Comparison of ENCODE assay signal across 35 cellular contexts in the genomic region with DNA sequence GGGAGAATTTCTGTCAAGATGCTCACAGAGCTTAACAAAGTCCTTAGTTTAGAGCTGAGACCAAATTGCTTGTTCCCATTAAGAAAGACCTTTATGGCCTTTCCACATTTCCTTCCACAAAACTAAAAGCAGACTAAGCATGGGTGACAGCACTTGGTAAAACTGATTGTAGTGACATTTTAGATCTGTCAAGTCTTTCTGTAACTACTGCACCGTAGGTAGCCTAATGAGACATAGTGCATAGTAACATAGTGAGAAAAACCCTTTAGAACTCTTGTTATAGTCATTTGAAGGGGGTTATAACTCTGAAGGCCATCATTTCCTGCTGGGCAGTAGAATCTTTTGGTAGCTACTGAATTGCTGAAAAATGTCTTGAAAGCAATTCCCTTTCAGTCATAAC.
DNase-seq lines count a peak whose midpoint lies in the region; ATAC-seq, FAIRE-seq and TF ChIP-seq lines count a peak whose summit lies in the region.
"Had no signal": no experiment of that assay in that cellular context is flagged by ENCODE, and none has a peak within 500 bp of the region (broad histone marks: within the 10 kb centered on the region; RNA-seq: fewer than 3 reads in every experiment).

No MANE protein-coding gene starts in this region.

- POLR2A ChIA-PET in K562 (lab: Yijun Ruan, JAX) = no interaction called here

- H3K9ac ChIP-seq in K562 (ENCODE audit: insufficient read depth in 1 of 2, low read depth in 2 of 2, low read length in 2 of 2) = no peak overlapping the region
- H3K9ac ChIP-seq in neural cell (ENCODE audit: low read length) = no peak overlapping the region
- H3K9ac ChIP-seq: BLaER1; BLaER1 treated with 17β-estradiol and CSF1 and Interleukin-3, amounts not matched to agents 10 nM and 100 nM had no signal

- no peaks in the 10 kb centered on the region for H3K36me3 Mint-ChIP-seq in activated naive CD4-positive, alpha-beta T cell treated with anti-CD3 and anti-CD28 coated beads for 36 hours (ENCODE audit: low read depth)
- H3K36me3 Mint-ChIP-seq: CD14-positive monocyte; CD4-positive, alpha-beta memory T cell; CD4-positive, CD25-positive, alpha-beta regulatory T cell; CD8-positive, alpha-beta memory T cell; CD8-positive, alpha-beta T cell had no signal

- no peaks in the 10 kb centered on the region for H3K79me2 ChIP-seq in K562 (ENCODE audit: control insufficient read depth, insufficient read depth, low read length)
- no peaks in the 10 kb centered on the region for H3K79me2 ChIP-seq in neural cell (replicated peaks; ENCODE audit: insufficient read depth, low read length)

- no peaks in the 10 kb centered on the region for H3K36me3 ChIP-seq in K562 (ENCODE audit: control insufficient read depth, insufficient read depth, low read length)
- H3K36me3 ChIP-seq in neural cell (ENCODE audit: insufficient read depth, low read length) = no peaks in the 10 kb centered on the region
- H3K36me3 ChIP-seq: BE2C; BLaER1; BLaER1 treated with 17β-estradiol and CSF1 and Interleukin-3, amounts not matched to agents 10 nM and 100 nM had no signal

- H3K4me3 ChIP-seq in K562 (no peak overlapping the region), neural cell (ENCODE audit: low read length) (no peak overlapping the region), coronary artery (no peak overlapping the region)
- H3K4me3 ChIP-seq: A549; BLaER1; BLaER1 treated with 17β-estradiol and CSF1 and Interleukin-3, amounts not matched to agents 10 nM and 100 nM had no signal

- TF ChIP-seq CTCF in K562 (IDR thresholded peaks at IDR 0.05 in 2 of 3, conservative IDR thresholded peaks at IDR 0.05 in 1 of 3; ENCODE audit: insufficient read depth in 2 of 3, low read depth in 1 of 3, low read length in 3 of 3) (no peak), neural cell (IDR thresholded peaks at IDR 0.05; ENCODE audit: poor library complexity, severe bottlenecking) (no peak), coronary artery (IDR thresholded peaks at IDR 0.05) (no peak)

- no peaks in the 10 kb centered on the region for H3K4me1 Mint-ChIP-seq in activated naive CD4-positive, alpha-beta T cell treated with anti-CD3 and anti-CD28 coated beads for 36 hours (ENCODE audit: low read depth)
- H3K4me1 Mint-ChIP-seq: B cell; CD14-positive monocyte; CD4-positive, alpha-beta memory T cell; CD4-positive, CD25-positive, alpha-beta regulatory T cell; CD8-positive, alpha-beta memory T cell had no signal

- TF ChIP-seq EP300 in K562 (IDR thresholded peaks at IDR 0.05; ENCODE audit: low read length) (no peak), neural cell (conservative IDR thresholded peaks at IDR 0.05; ENCODE audit: poor library complexity, severe bottlenecking) (peak; percentile 89)

- H3F3A ChIP-seq in neural cell (ENCODE audit: insufficient read depth, low read length, poor library complexity, severe bottlenecking) = no peaks in the 10 kb centered on the region

- BruUV-seq in K562 (replicated peaks; lab: Mats Ljungman, UMichigan) = no TSS peak

- no peak overlapping the region for H3K4me3 Mint-ChIP-seq in activated naive CD4-positive, alpha-beta T cell treated with anti-CD3 and anti-CD28 coated beads for 36 hours
- H3K4me3 Mint-ChIP-seq: B cell; CD14-positive monocyte; CD4-positive, alpha-beta memory T cell; CD4-positive, alpha-beta T cell; CD4-positive, CD25-positive, alpha-beta regulatory T cell; CD8-positive, alpha-beta memory T cell; CD8-positive, alpha-beta T cell had no signal

- peaks cover 1% of the 10 kb centered on the region for H3K9me3 Mint-ChIP-seq in activated naive CD4-positive, alpha-beta T cell treated with anti-CD3 and anti-CD28 coated beads for 36 hours

- H3K4me2 ChIP-seq in K562 (ENCODE audit: insufficient read depth, low read length) = no peak overlapping the region
- no peak overlapping the region for H3K4me2 ChIP-seq in neural cell (ENCODE audit: low read length)
- H3K4me2 ChIP-seq: A549; BLaER1; BLaER1 treated with 17β-estradiol and CSF1 and Interleukin-3, amounts not matched to agents 10 nM and 100 nM had no signal

- TF ChIP-seq POLR2A in K562 (conservative IDR thresholded peaks at IDR 0.05) = no peak

- no peak for FAIRE-seq in K562 (lab: Jason Lieb, UNC)
- FAIRE-seq: A204.1, A549, D721Med had no signal

- intact Hi-C loops in K562 (cut with micrococcal nuclease) = no loop called here
- intact Hi-C loops in activated naive CD4-positive, alpha-beta T cell treated with anti-CD3 and anti-CD28 coated beads for 36 hours (cut with micrococcal nuclease) = no loop called here

- H3K4me1 ChIP-seq in K562 (replicated peaks in 1 of 2; ENCODE audit: control insufficient read depth in 2 of 2, insufficient read depth in 2 of 2, low read length in 2 of 2) = no peaks in the 10 kb centered on the region
- H3K4me1 ChIP-seq: A549, BE2C, Caco-2 had no signal

- H3K9me2 ChIP-seq in neural cell (ENCODE audit: insufficient read depth, low read length) = no peaks in the 10 kb centered on the region

- H3K27me3 Mint-ChIP-seq in activated naive CD4-positive, alpha-beta T cell treated with anti-CD3 and anti-CD28 coated beads for 36 hours (ENCODE audit: low read depth) = no peaks in the 10 kb centered on the region
- H3K27me3 Mint-ChIP-seq: B cell; CD4-positive, alpha-beta memory T cell; CD4-positive, alpha-beta T cell; CD4-positive, CD25-positive, alpha-beta regulatory T cell; CD8-positive, alpha-beta memory T cell had no signal

- H3K27me3 ChIP-seq in K562 (ENCODE audit: control insufficient read depth in 2 of 2, insufficient read depth in 2 of 2, low read length in 2 of 2) (no peaks in the 10 kb centered on the region), neural cell (ENCODE audit: insufficient read depth, low read depth, low read length) (no peaks in the 10 kb centered on the region)
- H3K27me3 ChIP-seq: BE2C; BLaER1; BLaER1 treated with 17β-estradiol and CSF1 and Interleukin-3, amounts not matched to agents 10 nM and 100 nM had no signal

- H3K27ac ChIP-seq in K562 (ENCODE audit: extremely low read depth, low read depth, low read length) (no peak overlapping the region), neural cell (ENCODE audit: low read length) (peak overlapping the region; percentile 44), coronary artery (no peak overlapping the region)
- H3K27ac ChIP-seq: 22Rv1; A549; BLaER1; BLaER1 treated with 17β-estradiol and CSF1 and Interleukin-3, amounts not matched to agents 10 nM and 100 nM; C4-2B had no signal

- no peaks in the 10 kb centered on the region for H3K9me1 ChIP-seq in K562 (ENCODE audit: control insufficient read depth, insufficient read depth, low read length)

- ATAC-seq in K562 = no peak
- ATAC-seq: A549; CD8-positive, alpha-beta T cell had no signal

- CTCF ChIA-PET in K562 (lab: Yijun Ruan, JAX; ENCODE audit: low intra/inter-chr PET ratio) = no interaction called here
- CTCF ChIA-PET in activated naive CD4-positive, alpha-beta T cell treated with anti-CD3 and anti-CD28 coated beads for 36 hours (lab: Charles Lee) = no interaction called here

- 42% methylated on average over 1 of the region's 1 CpG for WGBS in K562 (ENCODE audit: insufficient coverage, low coverage, missing lambda C conversion rate)

- DNase-seq in K562 (ENCODE audit: extremely low read depth in 1 of 4, low spot score in 3 of 4) = no peak
- DNase-seq in retina = peak; percentile 3
- no peak for DNase-seq in coronary artery (ENCODE audit: low spot score)
- DNase-seq in NOMO-1 treated with DMSO at 0.1 percent for 48 hours (lab: John Stamatoyannopoulos, UW; ENCODE audit: unreplicated experiment) = no peak
- no peak for DNase-seq in activated naive CD4-positive, alpha-beta T cell treated with anti-CD3 and anti-CD28 coated beads for 36 hours
- DNase-seq: 8988T; ACHN; AML-193; BE2C; C1 segment of cervical spinal cord; Caco-2; Calu3; CD4-positive, alpha-beta memory T cell; CD4-positive, alpha-beta T cell; CD4-positive, CD25-positive, alpha-beta regulatory T cell; CD8-positive, alpha-beta memory T cell; CD8-positive, alpha-beta T cell; COR-L47; DMS 273 treated with DMSO at 0.1 percent for 48 hours; DMS153; DMS53; DMS79; DMS79 treated with DMSO at 0.1 percent for 48 hours; DND-41; EL had no signal

- H4K20me1 ChIP-seq in K562 (replicated peaks; ENCODE audit: control insufficient read depth, insufficient read depth, low read length) (no peaks in the 10 kb centered on the region), neural cell (ENCODE audit: insufficient read depth) (no peaks in the 10 kb centered on the region)
- H4K20me1 ChIP-seq: BLaER1; BLaER1 treated with 17β-estradiol and CSF1 and Interleukin-3, amounts not matched to agents 10 nM and 100 nM had no signal

- no peaks in the 10 kb centered on the region for H3K9me3 ChIP-seq in K562 (replicated peaks; ENCODE audit: control insufficient read depth, insufficient read depth, low read depth, low read length)
- H3K9me3 ChIP-seq in neural cell (ENCODE audit: low read length) = no peaks in the 10 kb centered on the region
- H3K9me3 ChIP-seq: A549, BE2C, BLaER1, Caco-2 had no signal

- H2AFZ ChIP-seq in K562 (ENCODE audit: low read depth, low read length) (0 out of 2 replicates have a peak overlapping the region, but pooled peaks have one; percentile 10), neural cell (ENCODE audit: low read depth, low read length) (no peak overlapping the region)

- no peak overlapping the region for H3K27ac Mint-ChIP-seq in activated naive CD4-positive, alpha-beta T cell treated with anti-CD3 and anti-CD28 coated beads for 36 hours
- H3K27ac Mint-ChIP-seq: B cell; CD14-positive monocyte; CD4-positive, alpha-beta memory T cell; CD4-positive, alpha-beta T cell; CD4-positive, CD25-positive, alpha-beta regulatory T cell; CD8-positive, alpha-beta memory T cell; CD8-positive, alpha-beta T cell had no signal

- TF ChIP-seq RAD21 in K562 (CRISPR knock-in tag; conservative IDR thresholded peaks at IDR 0.05 in 1 of 2, IDR thresholded peaks at IDR 0.05 in 1 of 2) (no peak), neural cell (conservative IDR thresholded peaks at IDR 0.05) (peak; percentile 24)

- in situ Hi-C loops in K562 (cut with MboI) = no loop called here

TF ChIP-seq in K562, 482 proteins besides CTCF, POLR2A, EP300 and RAD21 (continues in another document):
- TF ChIP-seq HDAC1 (IDR thresholded peaks at IDR 0.05) (no peak), NFIC (IDR thresholded peaks at IDR 0.05) (no peak), TCF3 (CRISPR knock-in tag; IDR thresholded peaks at IDR 0.05) (no peak), ETV6 (IDR thresholded peaks at IDR 0.05; ENCODE audit: borderline replicate concordance in 1 of 2, low read depth in 2 of 2, low read length in 1 of 2) (no peak), ETV6 (CRISPR knock-in tag; IDR thresholded peaks at IDR 0.05; ENCODE audit: borderline replicate concordance) (no peak), CREB1 (IDR thresholded peaks at IDR 0.05) (no peak), CREB1 (CRISPR knock-in tag; IDR thresholded peaks at IDR 0.05) (no peak)

TF ChIP-seq in neural cell, 6 proteins besides CTCF, POLR2A, EP300 and RAD21 (continues in another document):
- TF ChIP-seq TAF1 (IDR thresholded peaks at IDR 0.05; ENCODE audit: low read depth) = no peak
